In the genomic region with DNA sequence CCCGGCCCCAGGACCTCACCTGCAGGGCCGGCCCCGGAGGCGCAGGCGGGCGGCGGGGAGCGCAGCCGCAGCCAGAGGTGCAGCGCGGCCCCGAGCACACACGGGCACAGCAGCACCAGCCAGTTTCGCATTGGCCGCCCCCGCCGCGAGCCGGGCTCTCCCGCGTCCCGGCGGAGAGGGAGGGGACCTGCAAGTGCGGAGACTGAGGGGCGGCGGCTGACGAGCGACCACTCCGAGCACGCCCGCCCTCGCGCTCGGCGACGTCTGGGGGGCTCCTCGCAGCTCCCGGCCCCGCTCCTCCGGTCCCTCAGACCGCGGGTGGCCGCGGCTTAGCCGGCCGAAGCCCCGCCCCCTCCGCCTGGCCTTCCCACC, we compare ENCODE assay signal across 8 cellular contexts. TPM values are rescaled to one million over a fixed set of nuclear protein-coding genes. Genes with fewer than 3 reads are reported as not detected.
A peak's percentile ranks its signal among the peaks of the same experiment; 100 is the strongest.
DNase-seq lines count a peak whose midpoint lies in the region; ATAC-seq and TF ChIP-seq lines count a peak whose summit lies in the region.

A gene (minus strand): TSS at position 331 of the 372 bp plus-strand sequence. CDS start 200 bp downstream, at position 131.

- H3K4me3 ChIP-seq in GM12865 (ENCODE audit: low read depth, low read length): peak within 1 kb of the TSS; percentile 63
- H3K4me3 ChIP-seq in choroid plexus epithelial cell (ENCODE audit: low read depth, low read length): peak within 1 kb of the TSS; percentile 85
- peak within 1 kb of the TSS; percentile 97 to 99 for H3K4me3 ChIP-seq in mesenchymal stem cell (ENCODE audit: insufficient read depth in 1 of 2, low read depth in 1 of 2, low read length in 2 of 2)
- peak within 1 kb of the TSS; percentile 67 to 92 (median 84) for H3K4me3 ChIP-seq in upper lobe of left lung

- H3K14ac ChIP-seq in mesenchymal stem cell (ENCODE audit: low read length in 2 of 2): peak within 1 kb of the TSS in 1 of 2 experiments; percentile 89

- peaks cover 1% of the 10 kb centered on the region for H3K79me1 ChIP-seq in mesenchymal stem cell (replicated peaks; ENCODE audit: low read length, poor library complexity, severe bottlenecking)

- TF ChIP-seq POLR2A in upper lobe of left lung (IDR thresholded peaks at IDR 0.05): peak; percentile 61 to 90 (median 73)

- H3K27me3 ChIP-seq in mesenchymal stem cell (ENCODE audit: control insufficient read depth in 1 of 2, insufficient read depth in 1 of 2, low read length in 2 of 2) (no peaks in the 10 kb centered on the region), upper lobe of left lung (no peaks in the 10 kb centered on the region)

- H2BK120ac ChIP-seq in mesenchymal stem cell (ENCODE audit: low read depth, low read length): peak within 1 kb of the TSS; percentile 90

- H2AFZ ChIP-seq in mesenchymal stem cell (ENCODE audit: low read depth, low read length): peak within 1 kb of the TSS; percentile 96

- peak within 1 kb of the TSS; percentile 86 for H3K27ac ChIP-seq in KOPT-K1 (ENCODE audit: low read depth, low read length, poor library complexity, severe bottlenecking)
- peak within 1 kb of the TSS; percentile 95 for H3K27ac ChIP-seq in mesenchymal stem cell (ENCODE audit: low read length, poor library complexity, severe bottlenecking)
- H3K27ac ChIP-seq in upper lobe of left lung: peak within 1 kb of the TSS; percentile 96 to 99 (median 98)

- H3K4me1 ChIP-seq in mesenchymal stem cell (ENCODE audit: control insufficient read depth, insufficient read depth, low read depth, low read length): no peaks in the 10 kb centered on the region
- H3K4me1 ChIP-seq in upper lobe of left lung: peaks cover 12 to 15% (median 13%) of the 10 kb centered on the region in 4 donors

- peak; percentile 49 for ATAC-seq in GM21723 (IDR thresholded peaks at IDR 0.05; ENCODE audit: unreplicated experiment)
- peak in 1 of 2 donors; percentile 68 for ATAC-seq in upper lobe of left lung (ENCODE audit: low FRiP score in 2 of 2)

- TF ChIP-seq CTCF in GM12865 (IDR thresholded peaks at IDR 0.05; ENCODE audit: insufficient read depth, low read depth, low read length, missing control alignments) (no peak), choroid plexus epithelial cell (conservative IDR thresholded peaks at IDR 0.05; ENCODE audit: low read depth, low read length) (no peak), upper lobe of left lung (IDR thresholded peaks at IDR 0.05) (no peak)

- H4K91ac ChIP-seq in mesenchymal stem cell (ENCODE audit: low read length): peak within 1 kb of the TSS; percentile 93

- H4K8ac ChIP-seq in mesenchymal stem cell (ENCODE audit: low read length): peak within 1 kb of the TSS; percentile 87

- no peak for DNase-seq in GM12865 (ENCODE audit: low read depth)
- DNase-seq in choroid plexus epithelial cell (ENCODE audit: low read depth): no peak
- no peak for DNase-seq in mesenchymal stem cell
- DNase-seq in upper lobe of left lung: no peak
- DNase-seq in NK-92 (lab: John Stamatoyannopoulos, UW; ENCODE audit: unreplicated experiment): no peak
- DNase-seq in iPS-NIHi7 (ENCODE audit: extremely low spot score): no peak

- peak within 1 kb of the TSS; percentile 34 for H2BK5ac ChIP-seq in mesenchymal stem cell (ENCODE audit: low read depth, low read length, poor library complexity, severe bottlenecking)

- peak within 1 kb of the TSS; percentile 89 to 93 for H3K18ac ChIP-seq in mesenchymal stem cell (ENCODE audit: low read depth in 1 of 2, low read length in 2 of 2)

- H3K4ac ChIP-seq in mesenchymal stem cell (ENCODE audit: low read depth in 1 of 2, low read length in 2 of 2): peak within 1 kb of the TSS; percentile 46 to 71

- peak within 1 kb of the TSS; percentile 20 to 37 for H2BK12ac ChIP-seq in mesenchymal stem cell (ENCODE audit: low read length in 2 of 2)

- peak within 1 kb of the TSS; percentile 97 for H2BK15ac ChIP-seq in mesenchymal stem cell (ENCODE audit: low read depth, poor library complexity, severe bottlenecking)

- H3K9me3 ChIP-seq in KOPT-K1 (ENCODE audit: insufficient read depth, low read length, poor library complexity, severe bottlenecking) (no peaks in the 10 kb centered on the region), mesenchymal stem cell (ENCODE audit: control insufficient read depth, low read length) (no peaks in the 10 kb centered on the region), upper lobe of left lung (no peaks in the 10 kb centered on the region)

- H3K36me3 ChIP-seq in KOPT-K1 (ENCODE audit: insufficient read depth, low read length): no peaks in the 10 kb centered on the region
- no peaks in the 10 kb centered on the region for H3K36me3 ChIP-seq in mesenchymal stem cell (ENCODE audit: control insufficient read depth in 1 of 2, insufficient read depth in 2 of 2, low read depth in 1 of 2, low read length in 2 of 2)
- no peaks in the 10 kb centered on the region for H3K36me3 ChIP-seq in upper lobe of left lung

- no peak for TF ChIP-seq EP300 in upper lobe of left lung (IDR thresholded peaks at IDR 0.05)

- H3K4me2 ChIP-seq in mesenchymal stem cell (ENCODE audit: low read length, poor library complexity, severe bottlenecking): peak within 1 kb of the TSS; percentile 81

- peak within 1 kb of the TSS; percentile 96 for H3K9ac ChIP-seq in mesenchymal stem cell (ENCODE audit: low read length)

- no peak within 1 kb of the TSS for H2AK5ac ChIP-seq in mesenchymal stem cell (ENCODE audit: low read length, severe bottlenecking)

- peak within 1 kb of the TSS in 1 of 2 experiments; percentile 84 for H3K23ac ChIP-seq in mesenchymal stem cell (ENCODE audit: low read length in 2 of 2)

- under 1% methylated on average over 30 of the region's 48 CpGs for WGBS in mesenchymal stem cell
- WGBS in upper lobe of left lung, 2 donors: 0% methylated on average over 4 to 14 of the region's 48 CpGs

RNA-seq across cellular contexts. Expression of the gene that starts here (rescaled TPM):
- polyA plus RNA-seq in mesenchymal stem cell (2013, experiment 1 of 2): 12.0 TPM
- 13.1 TPM for polyA plus RNA-seq in mesenchymal stem cell (2013, experiment 2 of 2)
- total RNA-seq in upper lobe of left lung: 10 to 100 TPM; 11.0 to 27.3 (median 22.1) TPM
